ENCODE assay signal across 17 cellular contexts in the genomic region with DNA sequence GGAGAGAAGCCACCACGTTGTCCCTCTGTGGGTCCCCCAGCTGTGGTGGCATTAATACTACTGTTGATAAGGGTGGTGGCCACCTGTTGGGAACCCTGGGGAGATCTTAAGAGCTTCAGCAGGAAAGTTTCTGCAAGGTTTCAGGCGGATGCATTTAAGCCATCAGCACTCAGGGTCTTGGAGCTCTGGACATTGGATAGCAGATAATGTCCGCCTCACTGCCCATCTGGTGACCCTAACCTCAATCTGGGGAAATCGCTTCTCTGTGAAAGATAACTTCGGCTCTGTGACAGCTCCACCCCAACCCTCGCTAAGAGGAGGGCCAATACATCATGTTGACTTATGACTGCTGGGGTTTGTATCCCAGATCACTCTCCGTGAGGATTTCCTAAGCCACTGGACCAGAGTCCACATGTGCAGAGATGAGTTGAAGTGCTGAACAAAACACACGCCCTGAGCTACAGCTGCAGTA.
DNase-seq lines count a peak whose midpoint lies in the region; ATAC-seq and TF ChIP-seq lines count a peak whose summit lies in the region.
"Had no signal": no experiment of that assay in that cellular context is flagged by ENCODE, and none has a peak within 500 bp of the region (broad histone marks: within the 10 kb centered on the region; RNA-seq: fewer than 3 reads in every experiment).

No MANE protein-coding gene starts in this region.

- H3K4me3 ChIP-seq in GM23338 (no peak overlapping the region), WERI-Rb-1 (ENCODE audit: low read depth, low read length) (no peak overlapping the region), suprapubic skin (no peak overlapping the region), upper lobe of right lung (no peak overlapping the region)
- H3K4me3 ChIP-seq: esophagus squamous epithelium, HAP-1, upper lobe of left lung had no signal

- H3K9me3 ChIP-seq in WERI-Rb-1 (ENCODE audit: severe bottlenecking) (no peaks in the 10 kb centered on the region), suprapubic skin (no peaks in the 10 kb centered on the region), upper lobe of right lung (no peaks in the 10 kb centered on the region)
- H3K9me3 ChIP-seq: BE2C, esophagus squamous epithelium, HAP-1, upper lobe of left lung had no signal

- intact Hi-C loops in upper lobe of right lung (cut with DNase I) = no loop called here

- no peaks in the 10 kb centered on the region for H3F3A ChIP-seq in GM23338 (replicated peaks; ENCODE audit: low read depth)

- no peak for TF ChIP-seq CTCF in GM23338 (conservative IDR thresholded peaks at IDR 0.05; ENCODE audit: low read depth in 2 of 2)
- no peak for TF ChIP-seq CTCF in WERI-Rb-1 (IDR thresholded peaks at IDR 0.05; ENCODE audit: low read depth, low read length)
- no peak for TF ChIP-seq CTCF in suprapubic skin (IDR thresholded peaks at IDR 0.05)
- TF ChIP-seq CTCF in upper lobe of right lung (IDR thresholded peaks at IDR 0.05) = no peak

- peaks cover 3% of the 10 kb centered on the region; the same call in 1 of the 3 replicates for H3K9me3 Mint-ChIP-seq in GM23338
- H3K9me3 Mint-ChIP-seq: natural killer cell treated with Interleukin-12 subunit alpha and Interleukin-12 subunit beta and Interleukin-15 and Interleukin-18, amount 100 ng/mL, for 72 hours; stimulated activated effector memory CD8-positive, alpha-beta T cell treated with anti-CD3 and anti-CD28 coated beads, Interleukin-12 subunit alpha, Interleukin-12 subunit beta, amount 100 ng/mL, for 72 hours had no signal

- H3K27ac Mint-ChIP-seq in GM23338 = peak overlapping the region; percentile 26; the same call in 1 of the 2 replicates
- H3K27ac Mint-ChIP-seq: activated CD4-positive, alpha-beta T cell treated with anti-CD3 and anti-CD28 coated beads for 36 hours; natural killer cell treated with Interleukin-12 subunit alpha and Interleukin-12 subunit beta and Interleukin-15 and Interleukin-18, amount 100 ng/mL, for 72 hours; stimulated activated effector memory CD8-positive, alpha-beta T cell treated with anti-CD3 and anti-CD28 coated beads, Interleukin-12 subunit alpha, Interleukin-12 subunit beta, amount 100 ng/mL, for 72 hours had no signal

- no peaks in the 10 kb centered on the region for H3K9me2 ChIP-seq in GM23338 (ENCODE audit: insufficient read depth)

- 0 out of 3 replicates have a peak, but pooled peaks cover 7% of the 10 kb centered on the region for H3K4me1 Mint-ChIP-seq in GM23338
- H3K4me1 Mint-ChIP-seq: activated CD4-positive, alpha-beta T cell treated with anti-CD3 and anti-CD28 coated beads for 36 hours; stimulated activated effector memory CD8-positive, alpha-beta T cell treated with anti-CD3 and anti-CD28 coated beads, Interleukin-12 subunit alpha, Interleukin-12 subunit beta, amount 100 ng/mL, for 72 hours had no signal

- no peak overlapping the region for H2AFZ ChIP-seq in GM23338

- H3K36me3 Mint-ChIP-seq in GM23338 (ENCODE audit: low read depth) = no peaks in the 10 kb centered on the region
- H3K36me3 Mint-ChIP-seq: natural killer cell treated with Interleukin-12 subunit alpha and Interleukin-12 subunit beta and Interleukin-15 and Interleukin-18, amount 100 ng/mL, for 72 hours; stimulated activated effector memory CD8-positive, alpha-beta T cell treated with anti-CD3 and anti-CD28 coated beads, Interleukin-12 subunit alpha, Interleukin-12 subunit beta, amount 100 ng/mL, for 72 hours had no signal

- no peak for TF ChIP-seq POLR2A in suprapubic skin (IDR thresholded peaks at IDR 0.05)

- DNase-seq in GM23338 (ENCODE audit: low spot score) = no peak
- peak; percentile 45 for DNase-seq in WERI-Rb-1
- no peak for DNase-seq in left lobe of liver (ENCODE audit: low spot score)
- DNase-seq in suprapubic skin (ENCODE audit: low spot score in 2 of 2) = no peak
- DNase-seq in upper lobe of right lung = no peak
- no peak for DNase-seq in COR-L47 (lab: John Stamatoyannopoulos, UW)
- DNase-seq in CD1c-positive myeloid dendritic cell (ENCODE audit: extremely low spot score) = no peak
- DNase-seq: activated CD4-positive, alpha-beta T cell treated with anti-CD3 and anti-CD28 coated beads for 36 hours; BE2C; esophagus squamous epithelium; NCI-H1105; NCI-H2107 had no signal

- H3K27ac ChIP-seq in GM23338 (ENCODE audit: low read depth) = no peak overlapping the region
- no peak overlapping the region for H3K27ac ChIP-seq in WERI-Rb-1
- peak overlapping the region; percentile 7 for H3K27ac ChIP-seq in suprapubic skin
- H3K27ac ChIP-seq in upper lobe of right lung = no peak overlapping the region
- H3K27ac ChIP-seq: upper lobe of left lung had no signal

- H4K20me1 ChIP-seq in GM23338 (replicated peaks; ENCODE audit: insufficient read depth) = no peaks in the 10 kb centered on the region

- H3K79me2 ChIP-seq in GM23338 (replicated peaks; ENCODE audit: insufficient read depth) = no peaks in the 10 kb centered on the region

- H3K36me3 ChIP-seq in GM23338 (ENCODE audit: insufficient read depth) = no peaks in the 10 kb centered on the region
- H3K36me3 ChIP-seq in WERI-Rb-1 = no peaks in the 10 kb centered on the region
- no peaks in the 10 kb centered on the region for H3K36me3 ChIP-seq in suprapubic skin
- no peaks in the 10 kb centered on the region for H3K36me3 ChIP-seq in upper lobe of right lung
- H3K36me3 ChIP-seq: BE2C, esophagus squamous epithelium, HAP-1, upper lobe of left lung had no signal

- TF ChIP-seq EP300 in suprapubic skin (IDR thresholded peaks at IDR 0.05) = no peak

- H3K4me1 ChIP-seq in GM23338 (ENCODE audit: insufficient read depth) (no peaks in the 10 kb centered on the region), suprapubic skin (peaks cover 20% of the 10 kb centered on the region), upper lobe of right lung (no peaks in the 10 kb centered on the region)
- H3K4me1 ChIP-seq: esophagus squamous epithelium, HAP-1, upper lobe of left lung had no signal

- H3K27me3 Mint-ChIP-seq in GM23338 (ENCODE audit: insufficient read depth, low read depth, poor library complexity) = peaks cover 5% of the 10 kb centered on the region
- H3K27me3 Mint-ChIP-seq: activated CD4-positive, alpha-beta T cell treated with anti-CD3 and anti-CD28 coated beads for 36 hours; natural killer cell treated with Interleukin-12 subunit alpha and Interleukin-12 subunit beta and Interleukin-15 and Interleukin-18, amount 100 ng/mL, for 72 hours had no signal

- H3K4me3 Mint-ChIP-seq in GM23338 = no peak overlapping the region
- H3K4me3 Mint-ChIP-seq: activated CD4-positive, alpha-beta T cell treated with anti-CD3 and anti-CD28 coated beads for 36 hours; natural killer cell treated with Interleukin-12 subunit alpha and Interleukin-12 subunit beta and Interleukin-15 and Interleukin-18, amount 100 ng/mL, for 72 hours; stimulated activated effector memory CD8-positive, alpha-beta T cell treated with anti-CD3 and anti-CD28 coated beads, Interleukin-12 subunit alpha, Interleukin-12 subunit beta, amount 100 ng/mL, for 72 hours had no signal

- ATAC-seq in GM23338 (no peak), left lobe of liver (peak; percentile 34), upper lobe of right lung (no peak)
- ATAC-seq: activated CD4-positive, alpha-beta T cell treated with anti-CD3 and anti-CD28 coated beads for 36 hours; natural killer cell treated with Interleukin-12 subunit alpha and Interleukin-12 subunit beta and Interleukin-15 and Interleukin-18, amount 100 ng/mL, for 72 hours; Panc1; stimulated activated effector memory CD8-positive, alpha-beta T cell treated with anti-CD3 and anti-CD28 coated beads, Interleukin-12 subunit alpha, Interleukin-12 subunit beta, amount 100 ng/mL, for 72 hours had no signal

- WGBS in suprapubic skin = 55% methylated on average over 7 of the region's 8 CpGs

- H3K27me3 ChIP-seq in GM23338 (ENCODE audit: insufficient read depth) = no peaks in the 10 kb centered on the region
- no peaks in the 10 kb centered on the region for H3K27me3 ChIP-seq in WERI-Rb-1 (ENCODE audit: insufficient read depth, low read depth, severe bottlenecking)
- H3K27me3 ChIP-seq in suprapubic skin = no peaks in the 10 kb centered on the region
- H3K27me3 ChIP-seq in upper lobe of right lung = no peaks in the 10 kb centered on the region
- H3K27me3 ChIP-seq: BE2C, esophagus squamous epithelium, upper lobe of left lung had no signal

- no peak overlapping the region for H3K4me2 ChIP-seq in GM23338

TF ChIP-seq in GM23338, 12 proteins besides CTCF, POLR2A, EP300 and RAD21:
- TF ChIP-seq, protein P1, sequence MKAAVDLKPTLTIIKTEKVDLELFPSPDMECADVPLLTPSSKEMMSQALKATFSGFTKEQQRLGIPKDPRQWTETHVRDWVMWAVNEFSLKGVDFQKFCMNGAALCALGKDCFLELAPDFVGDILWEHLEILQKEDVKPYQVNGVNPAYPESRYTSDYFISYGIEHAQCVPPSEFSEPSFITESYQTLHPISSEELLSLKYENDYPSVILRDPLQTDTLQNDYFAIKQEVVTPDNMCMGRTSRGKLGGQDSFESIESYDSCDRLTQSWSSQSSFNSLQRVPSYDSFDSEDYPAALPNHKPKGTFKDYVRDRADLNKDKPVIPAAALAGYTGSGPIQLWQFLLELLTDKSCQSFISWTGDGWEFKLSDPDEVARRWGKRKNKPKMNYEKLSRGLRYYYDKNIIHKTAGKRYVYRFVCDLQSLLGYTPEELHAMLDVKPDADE (IDR thresholded peaks at IDR 0.05) = no peak
- TF ChIP-seq ZNF331 (CRISPR knock-in tag; IDR thresholded peaks at IDR 0.05; ENCODE audit: low read depth) (no peak), EZH2phosphoT487 (IDR thresholded peaks at IDR 0.05; ENCODE audit: unreplicated experiment) (no peak), EZH2 (IDR thresholded peaks at IDR 0.05; ENCODE audit: low read depth, unreplicated experiment) (no peak), POLR2AphosphoS5 (IDR thresholded peaks at IDR 0.05; ENCODE audit: low read depth) (no peak), ZNF114 (CRISPR knock-in tag; IDR thresholded peaks at IDR 0.05) (no peak), NANOG (IDR thresholded peaks at IDR 0.05; ENCODE audit: borderline replicate concordance) (no peak)
